In genomic region chr2:222861411-222862067, GRCh38 we compare ENCODE assay signal across 8 cellular contexts. TPM values are rescaled to one million over a fixed set of nuclear protein-coding genes. Genes with fewer than 3 reads are reported as not detected.
DNase-seq lines count a peak whose midpoint lies in the region; ATAC-seq and TF ChIP-seq lines count a peak whose summit lies in the region.

No MANE protein-coding gene starts in this region.

- H3K4me1 ChIP-seq in colonic mucosa: peaks cover 5% of the 10 kb centered on the region

- peak overlapping the region; percentile 93 for H3K27ac ChIP-seq in colonic mucosa

- peak overlapping the region; percentile 84 to 94 for H3K9ac ChIP-seq in colonic mucosa (ENCODE audit: low read depth in 2 of 2, low read length in 2 of 2)

- peak overlapping the region; percentile 77 for H3K27ac Mint-ChIP-seq in memory B cell

- DNase-seq in AG10803 (ENCODE audit: low read depth) (no peak), colonic mucosa (peak; percentile 44), memory B cell (ENCODE audit: low spot score in 2 of 2) (peak in 1 of 2 donors; percentile 21), NCI-H446 (lab: John Stamatoyannopoulos, UW) (no peak)
- DNase-seq in stimulated activated CD8-positive, alpha-beta memory T cell treated with anti-CD3 and anti-CD28 coated beads, Interleukin-7, amount 100 ng/mL, for 1 hour (ENCODE audit: low read depth in 2 of 2): peak; percentile 1 to 8

- H3K36me3 ChIP-seq in colonic mucosa: no peaks in the 10 kb centered on the region

- H3K4me3 Mint-ChIP-seq in memory B cell: peak overlapping the region; percentile 95

- ATAC-seq in GM19324 (IDR thresholded peaks at IDR 0.05; ENCODE audit: low FRiP score, unreplicated experiment) (peak; percentile 49), HG03558 (IDR thresholded peaks at IDR 0.05; ENCODE audit: extremely low read depth, unreplicated experiment) (peak; percentile 0), memory B cell (ENCODE audit: low read depth) (peak; percentile 28)
- ATAC-seq in activated CD4-positive, CD25-positive, alpha-beta regulatory T cell treated with anti-CD3 and anti-CD28 coated beads, Interleukin-2, amount 50 U/mL, for 24 hours: peak; percentile 15 to 22

- peaks cover 12% of the 10 kb centered on the region for H3K4me1 Mint-ChIP-seq in memory B cell

- TF ChIP-seq CTCF in AG10803 (conservative IDR thresholded peaks at IDR 0.05; ENCODE audit: low read length) (no peak), colonic mucosa (IDR thresholded peaks at IDR 0.05) (no peak)

- H3K36me3 Mint-ChIP-seq in memory B cell: no peaks in the 10 kb centered on the region

- H3K27me3 ChIP-seq in colonic mucosa: no peaks in the 10 kb centered on the region

- H3K4me3 ChIP-seq in AG10803 (ENCODE audit: low read length): peak overlapping the region; percentile 84
- H3K4me3 ChIP-seq in colonic mucosa: peak overlapping the region; percentile 92

- no peaks in the 10 kb centered on the region for H3K27me3 Mint-ChIP-seq in memory B cell

- intact Hi-C loops in colonic mucosa (cut with DNase I): loop anchor here (5.0 kb wide), 1 partner anchor 64 kb away; no protein-coding TSS in a partner anchor

- H3K9me3 Mint-ChIP-seq in memory B cell: no peaks in the 10 kb centered on the region

- no peaks in the 10 kb centered on the region for H3K9me3 ChIP-seq in colonic mucosa

RNA-seq across cellular contexts. Expression of gene ACSL3, which starts 0.7 kb away (rescaled TPM):
- 100 to 1,000 TPM; 116 to 162 TPM for total RNA-seq in colonic mucosa

Comparison
In these comparisons a context has a peak if more than half of its experiments do, and no peak if none do; other contexts are left out.
1. DNase-seq: peak in colonic mucosa (single experiment) and stimulated activated CD8-positive, alpha-beta memory T cell treated with anti-CD3 and anti-CD28 coated beads, Interleukin-7, amount 100 ng/mL, for 1 hour (2 of 2); none in AG10803 (single experiment) and NCI-H446 (0 of 2).
2. Peak in every context shown above with its lines, with median percentiles within 50 percentile points of each other: ATAC-seq.